In the genomic region with DNA sequence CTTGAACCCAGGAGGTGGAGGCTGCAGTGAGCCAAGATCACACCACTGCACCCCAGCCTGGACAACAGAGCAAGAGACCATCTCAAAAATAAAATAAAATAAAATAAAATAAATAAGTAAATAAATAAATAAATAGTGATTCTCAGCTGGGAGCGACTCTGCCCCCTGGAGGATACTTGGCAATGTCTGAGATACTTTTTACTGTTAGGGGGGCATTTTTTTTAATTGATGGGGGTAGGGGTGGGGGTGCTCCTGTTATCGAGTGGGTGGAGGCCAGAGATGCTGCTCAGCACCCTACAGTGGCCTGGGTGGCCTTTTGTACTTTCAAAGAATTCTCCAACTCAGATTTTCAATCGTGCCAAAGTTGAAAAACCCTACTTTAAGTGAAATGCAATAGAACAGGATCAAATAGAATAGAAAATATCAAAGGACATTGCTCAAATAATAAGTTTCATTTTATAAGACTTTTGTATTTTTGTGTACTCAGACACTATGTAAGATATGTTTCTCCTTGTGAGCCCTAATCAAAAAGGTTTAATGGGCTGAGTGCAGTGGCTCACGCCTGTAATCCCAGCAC, we compare ENCODE assay signal across 11 cellular contexts. TPM values are rescaled to one million over a fixed set of nuclear protein-coding genes. Genes with fewer than 3 reads are reported as not detected.
DNase-seq lines count a peak whose midpoint lies in the region; ATAC-seq and TF ChIP-seq lines count a peak whose summit lies in the region.
"Had no signal": no experiment of that assay in that cellular context is flagged by ENCODE, and none has a peak within 500 bp of the region (broad histone marks: within the 10 kb centered on the region; RNA-seq: fewer than 3 reads in every experiment).

No MANE protein-coding gene starts in this region.

- H3K27me3 ChIP-seq in SK-N-SH (ENCODE audit: insufficient read depth) (no peaks in the 10 kb centered on the region; the same call in 1 of the 2 replicates), Loucy (ENCODE audit: insufficient read depth, low read length, poor library complexity, severe bottlenecking) (no peaks in the 10 kb centered on the region), endodermal cell (ENCODE audit: control insufficient read depth, insufficient read depth, low read length, poor library complexity, severe bottlenecking) (no peaks in the 10 kb centered on the region), testis (no peaks in the 10 kb centered on the region)

- H3K79me2 ChIP-seq in SK-N-SH (ENCODE audit: insufficient read depth) = no peaks in the 10 kb centered on the region
- no peaks in the 10 kb centered on the region for H3K79me2 ChIP-seq in Loucy (ENCODE audit: insufficient read depth, low read length)

- H3K9me3 Mint-ChIP-seq in endodermal cell = peaks cover 18% of the 10 kb centered on the region
- H3K9me3 Mint-ChIP-seq: memory B cell had no signal

- DNase-seq in SK-N-SH = no peak
- DNase-seq in endodermal cell = no peak
- no peak for DNase-seq in testis
- no peak for DNase-seq in superior temporal gyrus (ENCODE audit: extremely low spot score)
- no peak for DNase-seq in stimulated activated CD4-positive, alpha-beta T cell treated with anti-CD3 and anti-CD28 coated beads, Interleukin-2, amount 100 ng/mL, for 24 hours
- no peak for DNase-seq in HT-29 (ENCODE audit: low spot score)
- DNase-seq: activated CD4-positive, CD25-positive, alpha-beta regulatory T cell treated with anti-CD3 and anti-CD28 coated beads, Interleukin-2, amount 50 U/mL, for 72 hours; NCI-H1105 had no signal

- TF ChIP-seq CTCF in SK-N-SH (IDR thresholded peaks at IDR 0.05) (peak; percentile 59), Loucy (conservative IDR thresholded peaks at IDR 0.05; ENCODE audit: low read length) (peak; percentile 43), endodermal cell (conservative IDR thresholded peaks at IDR 0.05) (peak; percentile 62), testis (IDR thresholded peaks at IDR 0.05) (peak in 2 of 3 experiments; percentile 17 to 62)

- H3K4me1 ChIP-seq in SK-N-SH (ENCODE audit: control insufficient read depth in 1 of 2, insufficient read depth in 2 of 2, low read depth in 1 of 2, low read length in 1 of 2) = no peaks in the 10 kb centered on the region
- H3K4me1 ChIP-seq in Loucy (ENCODE audit: insufficient read depth, low read length, poor library complexity, severe bottlenecking) = no peaks in the 10 kb centered on the region
- H3K4me1 ChIP-seq in endodermal cell (ENCODE audit: control insufficient read depth, insufficient read depth, low read length) = no peaks in the 10 kb centered on the region
- H3K4me1 ChIP-seq in testis = peaks cover 4% of the 10 kb centered on the region

- H4K20me1 ChIP-seq in SK-N-SH (ENCODE audit: insufficient read depth) = no peaks in the 10 kb centered on the region
- no peaks in the 10 kb centered on the region for H4K20me1 ChIP-seq in Loucy (ENCODE audit: insufficient read depth, low read length, poor library complexity, severe bottlenecking)

- POLR2A ChIA-PET in SK-N-SH (lab: Yijun Ruan, JAX) = no interaction called here

- H3K9me2 ChIP-seq in SK-N-SH (no peaks in the 10 kb centered on the region), Loucy (replicated peaks; ENCODE audit: low read depth, low read length) (no peaks in the 10 kb centered on the region)

- H3K4me3 Mint-ChIP-seq in endodermal cell = no peak overlapping the region
- H3K4me3 Mint-ChIP-seq: memory B cell had no signal

- intact Hi-C loops in testis (cut with DNase I; ENCODE audit: low total_unique reads) = no loop called here

- WGBS in SK-N-SH (ENCODE audit: low lambda C conversion rate) = 39% methylated on average over 4 of the region's 4 CpGs
- WGBS in endodermal cell (ENCODE audit: insufficient coverage in 1 of 2, insufficient read length in 1 of 2), 2 experiments = 61 to 100% methylated on average over 1 to 4 of the region's 4 CpGs
- WGBS in testis, 2 donors = 46 to 63% methylated on average over 4 of the region's 4 CpGs

- no peak for TF ChIP-seq POLR2A in testis (IDR thresholded peaks at IDR 0.05)

- H3F3A ChIP-seq in SK-N-SH (replicated peaks; ENCODE audit: insufficient read depth) = no peaks in the 10 kb centered on the region
- no peaks in the 10 kb centered on the region for H3F3A ChIP-seq in Loucy (ENCODE audit: low read depth)

- CTCF ChIA-PET in SK-N-SH (lab: Yijun Ruan, JAX) = interaction anchor here (0.8 to 1.5 kb wide), 6 partner anchors 9 to 306 kb away, joined by 3 to 6 read pairs (median 4); no protein-coding TSS in a partner anchor

- peaks cover 9% of the 10 kb centered on the region for H3K27me3 Mint-ChIP-seq in endodermal cell (ENCODE audit: insufficient read depth)
- H3K27me3 Mint-ChIP-seq: memory B cell had no signal

- H3K4me3 ChIP-seq in SK-N-SH (ENCODE audit: low read depth in 2 of 2, low read length in 1 of 2) = no peak overlapping the region
- H3K4me3 ChIP-seq in Loucy (ENCODE audit: low read length, poor library complexity, severe bottlenecking) = no peak overlapping the region
- H3K4me3 ChIP-seq in endodermal cell (ENCODE audit: low read length) = no peak overlapping the region
- H3K4me3 ChIP-seq in testis = no peak overlapping the region

- peak; percentile 28; the same call in 1 of the 2 replicates for TF ChIP-seq RAD21 in SK-N-SH (IDR thresholded peaks at IDR 0.05; ENCODE audit: low read length)

- H3K36me3 ChIP-seq in SK-N-SH (replicated peaks in 1 of 2; ENCODE audit: control insufficient read depth in 1 of 2, insufficient read depth in 2 of 2, low read length in 1 of 2) = no peaks in the 10 kb centered on the region
- no peaks in the 10 kb centered on the region for H3K36me3 ChIP-seq in Loucy (ENCODE audit: insufficient read depth, low read length)
- H3K36me3 ChIP-seq in endodermal cell (ENCODE audit: control insufficient read depth, insufficient read depth, low read length) = no peaks in the 10 kb centered on the region
- H3K36me3 ChIP-seq in testis (ENCODE audit: low read depth, missing control alignments) = no peaks in the 10 kb centered on the region

- no peak overlapping the region for H3K9ac ChIP-seq in SK-N-SH
- no peak overlapping the region for H3K9ac ChIP-seq in Loucy (ENCODE audit: low read depth, low read length, poor library complexity, severe bottlenecking)
- no peak overlapping the region for H3K9ac ChIP-seq in endodermal cell (ENCODE audit: extremely low read depth, low read length, poor library complexity, severe bottlenecking)

- no peak for TF ChIP-seq EP300 in SK-N-SH (IDR thresholded peaks at IDR 0.05; ENCODE audit: borderline replicate concordance in 1 of 2, low read depth in 1 of 2, low read length in 1 of 2)

- H3K36me3 Mint-ChIP-seq in endodermal cell (ENCODE audit: low read depth) = no peaks in the 10 kb centered on the region
- H3K36me3 Mint-ChIP-seq: memory B cell had no signal

- H3K4me1 Mint-ChIP-seq in endodermal cell = no peaks in the 10 kb centered on the region
- H3K4me1 Mint-ChIP-seq: memory B cell had no signal

- no peak overlapping the region for H3K27ac Mint-ChIP-seq in endodermal cell
- H3K27ac Mint-ChIP-seq: memory B cell had no signal

- H3K27ac ChIP-seq in SK-N-SH (ENCODE audit: low read depth in 2 of 2, low read length in 1 of 2) (no peak overlapping the region), endodermal cell (ENCODE audit: low read depth, low read length) (no peak overlapping the region), testis (no peak overlapping the region)

- H2AFZ ChIP-seq in SK-N-SH (ENCODE audit: low read depth) = no peak overlapping the region
- H2AFZ ChIP-seq in Loucy (ENCODE audit: low read length) = no peak overlapping the region

- no peaks in the 10 kb centered on the region for H3K9me3 ChIP-seq in SK-N-SH
- no peaks in the 10 kb centered on the region for H3K9me3 ChIP-seq in Loucy (ENCODE audit: insufficient read depth, low read depth, low read length)
- peaks cover 3% of the 10 kb centered on the region for H3K9me3 ChIP-seq in endodermal cell (ENCODE audit: control insufficient read depth, low read length)
- no peaks in the 10 kb centered on the region for H3K9me3 ChIP-seq in testis

- no peak for ATAC-seq in SK-N-SH treated with all-trans-retinoic acid at 6 μM for 48 hours

- H3K4me2 ChIP-seq in SK-N-SH (no peak overlapping the region), Loucy (ENCODE audit: low read depth, low read length, poor library complexity, severe bottlenecking) (no peak overlapping the region)

RNA-seq across cellular contexts. Expression of a gene that starts 7.1 kb away (rescaled TPM):
- 89.7 and 136 TPM in 2 replicates for polyA plus RNA-seq in SK-N-SH (2012; rRNA removed)
- polyA plus RNA-seq in SK-N-SH (2012; cell fraction: cytosol; rRNA removed) = 51.3 and 80.7 TPM in 2 replicates
- 60.4 and 103 TPM in 2 replicates for polyA plus RNA-seq in SK-N-SH (2012; cell fraction: nucleus; rRNA removed)
- total RNA-seq in endodermal cell = 10 to 100 TPM; 79.8 to 87.7 TPM
- polyA plus RNA-seq in endodermal cell (2013, experiment 1 of 2) = 75.9 TPM
- 69.0 TPM for polyA plus RNA-seq in endodermal cell (2013, experiment 2 of 2)
- total RNA-seq in testis = 100 to 1,000 TPM in 1 of 2 donors, 10 to 100 TPM in 1; 52.1 to 101 TPM
- 113 TPM for polyA plus RNA-seq in testis (ENCODE audit: insufficient read depth, low read depth, low replicate concordance)
- total RNA-seq in HT-29 (2014; rRNA removed; shearing (Covaris generic)) = 114 and 124 TPM in 2 replicates

RNA-seq across cellular contexts. Expression of a gene that starts 18.4 kb away (rescaled TPM):
- 37.2 and 46.0 TPM in 2 replicates for polyA plus RNA-seq in SK-N-SH (2012; rRNA removed)
- polyA plus RNA-seq in SK-N-SH (2012; cell fraction: cytosol; rRNA removed) = 21.9 and 32.6 TPM in 2 replicates
- 34.3 and 47.4 TPM in 2 replicates for polyA plus RNA-seq in SK-N-SH (2012; cell fraction: nucleus; rRNA removed)
- total RNA-seq in endodermal cell = 10 to 100 TPM; 80.0 to 98.3 TPM
- polyA plus RNA-seq in endodermal cell (2013, experiment 1 of 2) = 74.4 TPM
- polyA plus RNA-seq in endodermal cell (2013, experiment 2 of 2) = 64.3 TPM
- 100 to 1,000 TPM; 243 to 524 TPM for total RNA-seq in testis
- polyA plus RNA-seq in testis (ENCODE audit: insufficient read depth, low read depth, low replicate concordance) = 608 TPM
- total RNA-seq in HT-29 (2014; rRNA removed; shearing (Covaris generic)) = 52.4 and 61.2 TPM in 2 replicates

RNA-seq across cellular contexts. Expression of a gene that starts 20.8 kb away (rescaled TPM):
- polyA plus RNA-seq in SK-N-SH (2012; rRNA removed) (not detected in 2 replicates), testis (ENCODE audit: insufficient read depth, low read depth, low replicate concordance) (1.0 TPM)
- polyA plus RNA-seq in SK-N-SH (2012; cell fraction: cytosol; rRNA removed) = not detected in 2 replicates
- polyA plus RNA-seq in SK-N-SH (2012; cell fraction: nucleus; rRNA removed) = 0.12 TPM in 1 of 2 replicates, not detected in the other
- total RNA-seq in endodermal cell (not detected), testis (under 1 TPM; 0.39 to 0.99 TPM)
- polyA plus RNA-seq in endodermal cell (2013, experiment 1 of 2) = not detected
- not detected for polyA plus RNA-seq in endodermal cell (2013, experiment 2 of 2)
- not detected in 2 replicates for total RNA-seq in HT-29 (2014; rRNA removed; shearing (Covaris generic))

RNA-seq across cellular contexts. Expression of a gene that starts 21.5 kb away (rescaled TPM):
- 0.41 and 0.59 TPM in 2 replicates for polyA plus RNA-seq in SK-N-SH (2012; rRNA removed)
- 0.32 and 0.38 TPM in 2 replicates for polyA plus RNA-seq in SK-N-SH (2012; cell fraction: cytosol; rRNA removed)
- polyA plus RNA-seq in SK-N-SH (2012; cell fraction: nucleus; rRNA removed) = 0.74 and 0.88 TPM in 2 replicates
- total RNA-seq in endodermal cell = 1 to 10 TPM; 1.9 to 2.7 TPM
- polyA plus RNA-seq in endodermal cell (2013, experiment 1 of 2) = 1.3 TPM
- polyA plus RNA-seq in endodermal cell (2013, experiment 2 of 2) = 1.3 TPM
- total RNA-seq in testis = 1 to 10 TPM; 2.9 to 5.1 TPM
- 1.1 TPM for polyA plus RNA-seq in testis (ENCODE audit: insufficient read depth, low read depth, low replicate concordance)
- 0.28 and 0.47 TPM in 2 replicates for total RNA-seq in HT-29 (2014; rRNA removed; shearing (Covaris generic))

RNA-seq across cellular contexts. Expression of a gene that starts 38.8 kb away (rescaled TPM):
- 80.1 and 104 TPM in 2 replicates for polyA plus RNA-seq in SK-N-SH (2012; rRNA removed)
- 86.3 and 98.8 TPM in 2 replicates for polyA plus RNA-seq in SK-N-SH (2012; cell fraction: cytosol; rRNA removed)
- polyA plus RNA-seq in SK-N-SH (2012; cell fraction: nucleus; rRNA removed) = 107 and 113 TPM in 2 replicates
- 10 to 100 TPM; 59.2 to 66.4 TPM for total RNA-seq in endodermal cell
- polyA plus RNA-seq in endodermal cell (2013, experiment 1 of 2) = 57.4 TPM
- 47.4 TPM for polyA plus RNA-seq in endodermal cell (2013, experiment 2 of 2)
- total RNA-seq in testis = 10 to 100 TPM; 78.1 to 81.1 TPM
- polyA plus RNA-seq in testis (ENCODE audit: insufficient read depth, low read depth, low replicate concordance) = 122 TPM
- total RNA-seq in HT-29 (2014; rRNA removed; shearing (Covaris generic)) = 37.0 and 40.9 TPM in 2 replicates
